10 cellular contexts compared by ENCODE assay signal in the genomic region with DNA sequence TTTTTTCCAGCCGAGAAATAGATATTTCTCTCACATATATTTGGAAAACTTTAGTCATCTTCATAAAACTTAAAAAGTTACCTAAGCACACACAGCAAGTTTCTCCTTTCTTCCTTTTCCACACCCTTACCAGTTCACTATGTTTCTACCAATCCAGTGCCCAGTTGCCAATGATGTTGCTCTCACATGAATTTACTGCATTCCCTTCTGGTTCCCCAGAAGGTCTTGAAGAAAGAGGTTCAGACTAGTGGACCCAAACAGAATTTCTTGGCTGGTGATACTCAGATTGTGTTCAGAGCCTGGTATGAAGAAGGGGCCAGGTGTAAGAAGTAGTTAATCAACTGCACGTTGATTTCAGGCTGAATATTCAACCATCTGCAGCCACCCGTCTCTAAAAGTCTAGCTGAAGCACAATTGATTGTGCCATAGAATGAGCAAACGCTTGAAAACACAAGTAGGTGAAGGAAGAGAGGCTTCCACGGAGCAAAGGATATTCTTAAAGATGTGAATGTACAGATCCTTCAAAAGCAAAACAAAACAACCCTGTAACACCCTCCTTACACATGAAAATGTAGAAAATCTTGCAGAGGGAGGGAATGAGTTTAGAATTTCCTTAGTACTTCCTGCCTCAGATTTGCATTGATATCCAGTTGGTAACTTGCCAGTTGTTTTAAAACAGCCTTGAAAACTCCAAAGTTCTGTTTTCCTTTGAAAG. TPM values are rescaled to one million over a fixed set of nuclear protein-coding genes. Genes with fewer than 3 reads are reported as not detected.
DNase-seq lines count a peak whose midpoint lies in the region; ATAC-seq and TF ChIP-seq lines count a peak whose summit lies in the region.
"Had no signal": no experiment of that assay in that cellular context is flagged by ENCODE, and none has a peak within 500 bp of the region (broad histone marks: within the 10 kb centered on the region; RNA-seq: fewer than 3 reads in every experiment).

No MANE protein-coding gene starts in this region.

- CTCF ChIA-PET in BJ (lab: Yijun Ruan, JAX), result no interaction called here

- H3K4me3 ChIP-seq in BJ (ENCODE audit: low read depth, low read length) (peak overlapping the region; percentile 5), MG63 (peak overlapping the region; percentile 26)

- no peaks in the 10 kb centered on the region for H3K9me3 ChIP-seq in MG63

- ATAC-seq in omental fat pad (ENCODE audit: low FRiP score), result peak; percentile 33
- no peak for ATAC-seq in GM21515 (IDR thresholded peaks at IDR 0.05; ENCODE audit: unreplicated experiment)
- no peak for ATAC-seq in HG03460 (IDR thresholded peaks at IDR 0.05; ENCODE audit: unreplicated experiment)
- no peak for ATAC-seq in GM18517 (IDR thresholded peaks at IDR 0.05; ENCODE audit: unreplicated experiment)

- no peak for DNase-seq in BJ (ENCODE audit: low read depth)
- DNase-seq in MG63, result no peak
- DNase-seq in epithelial cell of prostate (ENCODE audit: low read depth, low spot score), result no peak
- no peak for DNase-seq in omental fat pad (ENCODE audit: low spot score)
- DNase-seq in DMS153 (lab: John Stamatoyannopoulos, UW), result no peak
- DNase-seq: activated CD4-positive, alpha-beta T cell treated with anti-CD3 and anti-CD28 coated beads, Interleukin-2, amount 50 U/mL, for 48 hours; NCI-H345 had no signal

- H3K36me3 ChIP-seq in BJ (ENCODE audit: control insufficient read depth, insufficient read depth, low read length) (no peaks in the 10 kb centered on the region; the same call in 1 of the 2 replicates), MG63 (no peaks in the 10 kb centered on the region)

- TF ChIP-seq CTCF in BJ (IDR thresholded peaks at IDR 0.05; ENCODE audit: insufficient read depth, low read depth, low read length) (no peak), omental fat pad (IDR thresholded peaks at IDR 0.05) (no peak)

- POLR2A ChIA-PET in BJ (lab: Charles Lee), result no interaction called here

- H3K27ac ChIP-seq in epithelial cell of prostate, result peak overlapping the region; percentile 69

- H3K27me3 ChIP-seq in BJ (ENCODE audit: control insufficient read depth, insufficient read depth, low read length) (no peaks in the 10 kb centered on the region), MG63 (no peaks in the 10 kb centered on the region)

RNA-seq across cellular contexts. Expression of a gene that starts 4.6 kb away (rescaled TPM):
- 13.9 and 14.5 TPM in 2 replicates for polyA plus RNA-seq in BJ (2011; rRNA removed)
- polyA minus RNA-seq in BJ (2011; rRNA and poly(A)+ RNA removed), result 77.8 and 128 TPM in 2 replicates
- total RNA-seq in MG63 (2014; rRNA removed; shearing (Covaris generic); ENCODE audit: low replicate concordance), result 3.0 and 12.0 TPM in 2 replicates
- 100 to 1,000 TPM in 2 of 4 donors, 10 to 100 TPM in 2; 61.5 to 185 (median 120) TPM for total RNA-seq in omental fat pad
